23 cellular contexts compared by ENCODE assay signal in the genomic region with DNA sequence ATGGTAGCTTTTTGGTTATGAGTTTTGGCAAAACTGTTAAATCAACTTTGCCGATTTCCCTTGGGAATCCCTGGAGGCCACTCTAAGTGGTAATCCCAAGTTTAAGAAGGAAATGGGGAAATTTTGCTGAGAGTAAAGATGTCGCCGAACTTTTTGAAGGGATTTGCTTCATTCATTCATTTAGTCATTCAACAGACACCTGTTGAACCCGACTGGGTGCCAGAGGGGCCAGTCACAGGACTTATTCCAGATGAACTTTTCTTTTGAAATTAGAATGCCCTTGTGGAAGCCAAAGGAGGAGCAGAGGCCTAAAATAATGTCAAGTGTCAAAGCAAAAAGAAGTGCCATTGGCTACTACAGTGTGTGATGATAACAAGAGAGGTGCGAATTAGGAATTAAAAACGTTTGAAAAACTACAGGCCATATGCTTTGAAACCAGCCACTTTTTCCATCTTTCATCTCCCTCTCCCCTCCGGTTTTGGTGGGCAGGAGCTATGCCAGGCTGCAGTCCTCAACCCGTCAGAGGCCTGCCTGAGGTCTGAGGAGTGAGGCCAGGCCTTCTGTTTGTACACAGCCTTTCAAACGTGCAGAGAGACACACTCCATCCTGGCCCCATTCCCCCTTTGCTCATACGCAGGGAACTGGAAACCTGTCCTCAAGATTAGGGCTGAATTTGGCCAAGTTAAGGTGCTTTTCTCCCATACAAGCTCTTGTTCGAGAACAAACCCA.
DNase-seq lines count a peak whose midpoint lies in the region; ATAC-seq and TF ChIP-seq lines count a peak whose summit lies in the region.
"Had no signal": no experiment of that assay in that cellular context is flagged by ENCODE, and none has a peak within 500 bp of the region (broad histone marks: within the 10 kb centered on the region; RNA-seq: fewer than 3 reads in every experiment).

No MANE protein-coding gene starts in this region.

- H3K4me1 ChIP-seq in CD4-positive, alpha-beta memory T cell (ENCODE audit: insufficient read depth, low read length) = no peaks in the 10 kb centered on the region
- peaks cover 28% of the 10 kb centered on the region for H3K4me1 ChIP-seq in ectodermal cell (ENCODE audit: control insufficient read depth, insufficient read depth, low read length)
- peaks cover 17% of the 10 kb centered on the region for H3K4me1 ChIP-seq in suprapubic skin
- H3K4me1 ChIP-seq: foreskin keratinocyte had no signal

- H3K9me3 Mint-ChIP-seq in CD4-positive, alpha-beta memory T cell = no peaks in the 10 kb centered on the region
- peaks cover 0 to 3% (median 0%) of the 10 kb centered on the region in 3 donors for H3K9me3 Mint-ChIP-seq in IgD-negative memory B cell
- no peaks in the 10 kb centered on the region for H3K9me3 Mint-ChIP-seq in natural killer cell treated with Interleukin-12 subunit alpha and Interleukin-12 subunit beta and Interleukin-15 and Interleukin-18, amount 100 ng/mL, for 72 hours
- H3K9me3 Mint-ChIP-seq: activated CD4-positive, alpha-beta memory T cell treated with anti-CD3 and anti-CD28 coated beads for 36 hours; activated naive CD8-positive, alpha-beta T cell treated with anti-CD3 and anti-CD28 coated beads, Interleukin-2, amount 10 ng/mL, durations not matched to agents 7 days and 5 days; dendritic cell treated with granulocyte-macrophage colony-stimulating factor and Interleukin-4, amounts not matched to agents 40 ng/mL and 50 ng/mL, for 4 days; mesothelial cell of epicardium; T-helper 1 cell treated with Interleukin-12 subunit alpha and Interleukin-12 subunit beta and Interleukin-4 antibody, amounts not matched to agents 30 μg/mL and 1 μg/mL, for 36 hours had no signal

- H3K27ac ChIP-seq in CD4-positive, alpha-beta memory T cell (ENCODE audit: low read depth, low read length) = no peak overlapping the region
- peak overlapping the region; percentile 76 for H3K27ac ChIP-seq in ectodermal cell (ENCODE audit: insufficient read depth, low read depth, low read length, poor library complexity, severe bottlenecking)
- H3K27ac ChIP-seq in suprapubic skin = no peak overlapping the region
- H3K27ac ChIP-seq: esophagus squamous epithelium, foreskin keratinocyte, PC-9, transverse colon had no signal

- H3K4me3 Mint-ChIP-seq in CD4-positive, alpha-beta memory T cell = peak overlapping the region; percentile 23 to 65 (median 59)
- peak overlapping the region in 3 of 4 donors; percentile 6 to 45 (median 40) for H3K4me3 Mint-ChIP-seq in IgD-negative memory B cell
- peak overlapping the region; percentile 32 for H3K4me3 Mint-ChIP-seq in natural killer cell treated with Interleukin-12 subunit alpha and Interleukin-12 subunit beta and Interleukin-15 and Interleukin-18, amount 100 ng/mL, for 72 hours
- H3K4me3 Mint-ChIP-seq: activated CD4-positive, alpha-beta memory T cell treated with anti-CD3 and anti-CD28 coated beads for 36 hours; activated naive CD8-positive, alpha-beta T cell treated with anti-CD3 and anti-CD28 coated beads, Interleukin-2, amount 10 ng/mL, durations not matched to agents 7 days and 5 days; dendritic cell treated with granulocyte-macrophage colony-stimulating factor and Interleukin-4, amounts not matched to agents 40 ng/mL and 50 ng/mL, for 4 days; mesothelial cell of epicardium; T-helper 1 cell treated with Interleukin-12 subunit alpha and Interleukin-12 subunit beta and Interleukin-4 antibody, amounts not matched to agents 30 μg/mL and 1 μg/mL, for 36 hours had no signal

- no peak for DNase-seq in CD4-positive, alpha-beta memory T cell
- no peak for DNase-seq in natural killer cell treated with Interleukin-12 subunit alpha and Interleukin-12 subunit beta and Interleukin-15 and Interleukin-18, amount 100 ng/mL, for 72 hours (ENCODE audit: low spot score)
- no peak for DNase-seq in suprapubic skin (ENCODE audit: low spot score in 2 of 2)
- DNase-seq in cerebellar nuclear complex (lab: John Stamatoyannopoulos, UW) = no peak
- DNase-seq: activated CD4-positive, alpha-beta memory T cell treated with anti-CD3 and anti-CD28 coated beads for 36 hours; activated CD4-positive, alpha-beta T cell treated with anti-CD3 and anti-CD28 coated beads for 1 hour; activated naive CD8-positive, alpha-beta T cell treated with anti-CD3 and anti-CD28 coated beads, Interleukin-2, amount 10 ng/mL, durations not matched to agents 7 days and 5 days; esophagus squamous epithelium; foreskin keratinocyte; HCEC 1CT; IMR-90; kidney; NCI-H1436 treated with DMSO at 0.1 percent for 48 hours; PC-9; stimulated activated CD4-positive, alpha-beta T cell treated with anti-CD3 and anti-CD28 coated beads, Interleukin-4, amount 100 ng/mL, for 24 hours; transverse colon had no signal

- WGBS in ectodermal cell, 2 experiments = 87 to 90% methylated on average over 11 of the region's 11 CpGs
- WGBS in suprapubic skin = 93% methylated on average over 11 of the region's 11 CpGs

- POLR2A ChIA-PET in CD4-positive, alpha-beta memory T cell (lab: Charles Lee; ENCODE audit: partially characterized antibody) = no interaction called here

- H3K27me3 ChIP-seq in CD4-positive, alpha-beta memory T cell (ENCODE audit: insufficient read depth, low read length) = peaks cover 19% of the 10 kb centered on the region
- peaks cover 36% of the 10 kb centered on the region for H3K27me3 ChIP-seq in ectodermal cell (ENCODE audit: control insufficient read depth, insufficient read depth, low read length, poor library complexity, severe bottlenecking)
- H3K27me3 ChIP-seq in suprapubic skin = peaks cover 36% of the 10 kb centered on the region

- no peak for TF ChIP-seq CTCF in suprapubic skin (IDR thresholded peaks at IDR 0.05)

- H3K27ac Mint-ChIP-seq in CD4-positive, alpha-beta memory T cell = no peak overlapping the region
- H3K27ac Mint-ChIP-seq in IgD-negative memory B cell = no peak overlapping the region
- H3K27ac Mint-ChIP-seq in natural killer cell treated with Interleukin-12 subunit alpha and Interleukin-12 subunit beta and Interleukin-15 and Interleukin-18, amount 100 ng/mL, for 72 hours = no peak overlapping the region
- H3K27ac Mint-ChIP-seq: activated CD4-positive, alpha-beta memory T cell treated with anti-CD3 and anti-CD28 coated beads for 36 hours; activated naive CD8-positive, alpha-beta T cell treated with anti-CD3 and anti-CD28 coated beads, Interleukin-2, amount 10 ng/mL, durations not matched to agents 7 days and 5 days; dendritic cell treated with granulocyte-macrophage colony-stimulating factor and Interleukin-4, amounts not matched to agents 40 ng/mL and 50 ng/mL, for 4 days; mesothelial cell of epicardium; T-helper 1 cell treated with Interleukin-12 subunit alpha and Interleukin-12 subunit beta and Interleukin-4 antibody, amounts not matched to agents 30 μg/mL and 1 μg/mL, for 36 hours had no signal

- H3K4me3 ChIP-seq in CD4-positive, alpha-beta memory T cell (ENCODE audit: low read length in 2 of 2) = no peak overlapping the region
- H3K4me3 ChIP-seq in ectodermal cell (ENCODE audit: insufficient read depth, low read depth, low read length) = no peak overlapping the region
- H3K4me3 ChIP-seq in suprapubic skin = no peak overlapping the region
- H3K4me3 ChIP-seq: PC-9 had no signal

- intact Hi-C loops in CD4-positive, alpha-beta memory T cell (cut with micrococcal nuclease) = no loop called here

- no peaks in the 10 kb centered on the region for H3K36me3 ChIP-seq in CD4-positive, alpha-beta memory T cell (ENCODE audit: insufficient read depth, low read length)
- no peaks in the 10 kb centered on the region for H3K36me3 ChIP-seq in ectodermal cell (ENCODE audit: control insufficient read depth, insufficient read depth, low read length)
- H3K36me3 ChIP-seq in suprapubic skin = no peaks in the 10 kb centered on the region
- H3K36me3 ChIP-seq: esophagus squamous epithelium, transverse colon had no signal

- CTCF ChIA-PET in CD4-positive, alpha-beta memory T cell (lab: Charles Lee; ENCODE audit: partially characterized antibody) = no interaction called here

- no peaks in the 10 kb centered on the region for H3K9me3 ChIP-seq in CD4-positive, alpha-beta memory T cell (ENCODE audit: control insufficient read depth in 1 of 2, low read length in 2 of 2)
- H3K9me3 ChIP-seq in ectodermal cell (ENCODE audit: control insufficient read depth, low read length) (no peaks in the 10 kb centered on the region), suprapubic skin (no peaks in the 10 kb centered on the region)
- H3K9me3 ChIP-seq: esophagus squamous epithelium, SK-N-SH, transverse colon had no signal

- TF ChIP-seq EP300 in suprapubic skin (IDR thresholded peaks at IDR 0.05) = no peak

- peaks cover 11 to 32% (median 16%) of the 10 kb centered on the region in 4 donors for H3K4me1 Mint-ChIP-seq in CD4-positive, alpha-beta memory T cell
- H3K4me1 Mint-ChIP-seq in IgD-negative memory B cell = peaks cover 11 to 26% (median 19%) of the 10 kb centered on the region in 3 donors
- H3K4me1 Mint-ChIP-seq in natural killer cell treated with Interleukin-12 subunit alpha and Interleukin-12 subunit beta and Interleukin-15 and Interleukin-18, amount 100 ng/mL, for 72 hours (ENCODE audit: low read depth in 2 of 2) = peaks cover 11 to 18% of the 10 kb centered on the region in 2 donors

- peaks cover 41 to 46% of the 10 kb centered on the region in 2 donors for H3K27me3 Mint-ChIP-seq in CD4-positive, alpha-beta memory T cell
- peaks cover 60% of the 10 kb centered on the region for H3K27me3 Mint-ChIP-seq in IgD-negative memory B cell
- peaks cover 48 to 61% of the 10 kb centered on the region in 2 donors for H3K27me3 Mint-ChIP-seq in natural killer cell treated with Interleukin-12 subunit alpha and Interleukin-12 subunit beta and Interleukin-15 and Interleukin-18, amount 100 ng/mL, for 72 hours

- H3K36me3 Mint-ChIP-seq in CD4-positive, alpha-beta memory T cell = no peaks in the 10 kb centered on the region
- H3K36me3 Mint-ChIP-seq in IgD-negative memory B cell = no peaks in the 10 kb centered on the region
- H3K36me3 Mint-ChIP-seq in natural killer cell treated with Interleukin-12 subunit alpha and Interleukin-12 subunit beta and Interleukin-15 and Interleukin-18, amount 100 ng/mL, for 72 hours = no peaks in the 10 kb centered on the region
- H3K36me3 Mint-ChIP-seq: activated CD4-positive, alpha-beta memory T cell treated with anti-CD3 and anti-CD28 coated beads for 36 hours; activated naive CD8-positive, alpha-beta T cell treated with anti-CD3 and anti-CD28 coated beads, Interleukin-2, amount 10 ng/mL, durations not matched to agents 7 days and 5 days had no signal

- TF ChIP-seq POLR2A in suprapubic skin (IDR thresholded peaks at IDR 0.05) = no peak

- ATAC-seq in natural killer cell treated with Interleukin-12 subunit alpha and Interleukin-12 subunit beta and Interleukin-15 and Interleukin-18, amount 100 ng/mL, for 72 hours = no peak
- ATAC-seq in HG02885 (IDR thresholded peaks at IDR 0.05; ENCODE audit: poor library complexity, unreplicated experiment) = no peak
- ATAC-seq: foreskin keratinocyte had no signal
